In the genomic region with DNA sequence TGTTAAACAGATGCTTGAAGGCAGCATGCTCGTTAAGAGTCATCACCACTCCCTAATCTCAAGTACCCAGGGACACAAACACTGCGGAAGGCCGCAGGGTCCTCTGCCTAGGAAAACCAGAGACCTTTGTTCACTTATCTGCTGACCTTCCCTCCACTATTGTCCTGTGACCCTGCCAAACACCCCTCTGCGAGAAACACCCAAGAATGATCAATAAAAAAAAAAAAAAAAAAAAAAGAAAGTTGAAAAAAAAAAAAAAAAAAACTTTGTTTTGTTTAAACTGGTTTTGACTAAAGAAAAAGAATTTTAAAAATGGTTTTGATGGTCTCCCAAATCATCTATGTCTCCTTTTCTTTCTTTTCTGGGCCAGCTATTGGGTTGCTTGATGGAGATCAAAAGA, we compare ENCODE assay signal across 4 cellular contexts. TPM values are rescaled to one million over a fixed set of nuclear protein-coding genes. Genes with fewer than 3 reads are reported as not detected.
"Had no signal": no experiment of that assay in that cellular context is flagged by ENCODE, and none has a peak within 500 bp of the region (broad histone marks: within the 10 kb centered on the region; RNA-seq: fewer than 3 reads in every experiment).

No MANE protein-coding gene starts in this region.

RNA-seq across cellular contexts. Expression of gene ADIPOQ, which starts 32.3 kb away (rescaled TPM):
- total RNA-seq: LHCN-M2, M059J, MCF 10A, NCI-H460 had no signal
